1 cellular context compared by ENCODE assay signal in the genomic region with DNA sequence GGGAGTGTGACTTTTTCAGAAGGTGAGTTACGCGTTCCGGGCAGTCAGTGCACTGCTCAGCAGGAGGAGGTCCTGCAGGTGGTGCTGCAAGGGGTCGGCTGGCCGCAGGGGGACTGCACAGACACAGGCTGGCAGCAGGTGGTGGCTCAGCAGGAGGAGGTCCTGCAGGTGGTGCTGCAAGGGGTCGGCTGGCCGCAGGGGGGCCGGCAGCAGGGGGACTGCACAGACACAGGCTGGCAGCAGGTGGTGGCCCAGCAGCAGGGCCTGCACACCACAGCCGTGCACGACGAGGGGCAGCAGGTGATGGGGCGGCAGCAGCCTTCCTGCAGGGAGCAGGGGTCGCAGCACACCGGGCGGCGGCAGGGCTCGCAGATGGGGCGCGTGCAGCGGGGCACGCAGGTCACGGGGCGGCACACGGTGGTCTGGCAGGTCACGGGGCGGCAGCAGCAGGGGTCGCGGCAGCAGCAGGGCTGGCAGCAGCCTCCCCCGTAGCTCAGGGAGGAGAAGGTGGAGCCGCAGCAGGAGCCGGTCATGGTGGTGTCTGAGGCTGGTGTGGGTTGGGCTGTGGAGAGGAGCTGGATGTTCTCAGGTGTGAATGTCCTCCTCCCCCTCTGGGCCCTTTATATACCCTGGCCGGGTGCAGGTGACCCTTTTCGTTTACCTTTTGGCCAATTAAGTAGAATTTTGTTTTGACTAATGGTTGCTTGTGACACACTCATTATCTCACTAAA.
TF ChIP-seq lines count a peak whose summit lies in the region.

TSS of gene KRTAP2-1 (minus strand) at position 582 of the 731 bp plus-strand sequence. CDS start at position 533, 49 bp downstream.

TF ChIP-seq in HEK293, 187 proteins besides CTCF, POLR2A, EP300 and RAD21:
- TF ChIP-seq GLIS1 (tag by site-specific recombination; IDR thresholded peaks at IDR 0.05) = peak; percentile 79
- TF ChIP-seq ZIC2 (tag by site-specific recombination; IDR thresholded peaks at IDR 0.05) = peak; percentile 94
